In the genomic region with DNA sequence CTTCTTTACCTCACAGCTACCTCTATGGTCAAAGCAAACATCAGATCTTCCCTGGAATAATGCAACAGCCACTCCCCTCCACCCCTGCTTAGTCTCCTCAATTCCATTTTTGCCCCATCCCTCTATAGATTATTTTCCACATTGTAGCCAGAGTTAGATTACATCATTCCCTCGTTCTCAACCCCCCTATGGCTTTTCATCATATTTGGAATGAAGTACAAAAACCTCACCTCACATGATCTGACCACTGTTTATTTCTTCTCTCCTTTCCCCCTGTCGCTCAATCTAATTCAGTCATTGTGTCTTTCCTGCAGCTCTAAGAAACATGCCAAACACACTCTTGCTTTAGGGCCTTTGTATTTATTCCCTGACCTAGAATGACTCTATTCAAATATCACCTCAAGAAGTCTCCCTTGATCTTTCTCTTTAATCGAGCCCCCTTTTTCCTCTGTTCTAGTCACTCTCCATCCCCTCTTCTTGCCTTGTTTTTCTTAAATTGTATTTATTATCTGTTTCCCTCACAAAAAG, we compare ENCODE assay signal across 13 cellular contexts.
"Had no signal": no experiment of that assay in that cellular context is flagged by ENCODE, and none has a peak within 500 bp of the region (broad histone marks: within the 10 kb centered on the region; RNA-seq: fewer than 3 reads in every experiment).

No MANE protein-coding gene starts in this region.

- H3K9me3 Mint-ChIP-seq: central memory CD8-positive, alpha-beta T cell; dendritic cell treated with granulocyte-macrophage colony-stimulating factor and Interleukin-4, amounts not matched to agents 40 ng/mL and 50 ng/mL, for 4 days; stimulated activated memory B cell treated with anti-CD40 and anti-IgM and Interleukin-4, amounts not matched to agents 10 μg/mL and 1 μg/mL and 100 μg/mL, for 72 hours had no signal

- ATAC-seq: gastrocnemius medialis; heart right ventricle; left cardiac atrium; lower lobe of right lung; stimulated activated memory B cell treated with anti-CD40 and anti-IgM and Interleukin-4, amounts not matched to agents 10 μg/mL and 1 μg/mL and 100 μg/mL, for 72 hours had no signal

- H3K27ac Mint-ChIP-seq: dendritic cell treated with granulocyte-macrophage colony-stimulating factor and Interleukin-4, amounts not matched to agents 40 ng/mL and 50 ng/mL, for 4 days; stimulated activated memory B cell treated with anti-CD40 and anti-IgM and Interleukin-4, amounts not matched to agents 10 μg/mL and 1 μg/mL and 100 μg/mL, for 72 hours had no signal

- H3K4me3 Mint-ChIP-seq: central memory CD8-positive, alpha-beta T cell; dendritic cell treated with granulocyte-macrophage colony-stimulating factor and Interleukin-4, amounts not matched to agents 40 ng/mL and 50 ng/mL, for 4 days; stimulated activated memory B cell treated with anti-CD40 and anti-IgM and Interleukin-4, amounts not matched to agents 10 μg/mL and 1 μg/mL and 100 μg/mL, for 72 hours had no signal

- H3K4me1 Mint-ChIP-seq: stimulated activated memory B cell treated with anti-CD40 and anti-IgM and Interleukin-4, amounts not matched to agents 10 μg/mL and 1 μg/mL and 100 μg/mL, for 72 hours had no signal

- H3K27me3 Mint-ChIP-seq: central memory CD8-positive, alpha-beta T cell; dendritic cell treated with granulocyte-macrophage colony-stimulating factor and Interleukin-4, amounts not matched to agents 40 ng/mL and 50 ng/mL, for 4 days; stimulated activated memory B cell treated with anti-CD40 and anti-IgM and Interleukin-4, amounts not matched to agents 10 μg/mL and 1 μg/mL and 100 μg/mL, for 72 hours had no signal

- H3K4me3 ChIP-seq: adrenal gland, gastrocnemius medialis, heart right ventricle, lower lobe of right lung, tibial nerve, uterus had no signal

- DNase-seq: activated naive CD4-positive, alpha-beta T cell treated with anti-CD3 and anti-CD28 coated beads, Interleukin-2, amount 50 U/mL, for 16 hours; adrenal gland; brain microvascular endothelial cell; effector memory CD4-positive, alpha-beta T cell; gastrocnemius medialis; heart right ventricle; left cardiac atrium; lower lobe of right lung; uterus had no signal
